2 cellular contexts compared by ENCODE assay signal in genomic region chr12:54879132-54879531, GRCh38.
TF ChIP-seq lines count a peak whose summit lies in the region.

No MANE protein-coding gene starts in this region.

TF ChIP-seq in HEK293, 187 proteins besides CTCF, POLR2A, EP300 and RAD21 (continued from another document):
- TF ChIP-seq ZBTB17 (tag by site-specific recombination; IDR thresholded peaks at IDR 0.05), result peak; percentile 23; the same call in 1 of the 2 replicates
- TF ChIP-seq BCL6B (tag by site-specific recombination; IDR thresholded peaks at IDR 0.05), result 0 out of 2 replicates have a peak, but pooled peaks have one; percentile 33

TF ChIP-seq in GM23338, 12 proteins besides CTCF, POLR2A, EP300 and RAD21 (continued from another document):
- TF ChIP-seq NANOG (IDR thresholded peaks at IDR 0.05; ENCODE audit: borderline replicate concordance) (no peak), REST (IDR thresholded peaks at IDR 0.05; ENCODE audit: unreplicated experiment) (no peak), EZH2 (IDR thresholded peaks at IDR 0.05; ENCODE audit: low read depth, unreplicated experiment) (no peak)
